23 cellular contexts compared by ENCODE assay signal in genomic region chrX:96027363-96027894, GRCh38.
"Had no signal": no experiment of that assay in that cellular context is flagged by ENCODE, and none has a peak within 500 bp of the region (broad histone marks: within the 10 kb centered on the region; RNA-seq: fewer than 3 reads in every experiment).

No MANE protein-coding gene starts in this region.

- H3K27ac Mint-ChIP-seq: activated CD4-positive, alpha-beta memory T cell treated with anti-CD3 and anti-CD28 coated beads, Interleukin-2, amount 10 ng/mL, durations not matched to agents 7 days and 5 days; activated naive CD8-positive, alpha-beta T cell treated with anti-CD3 and anti-CD28 coated beads, Interleukin-2, amount 10 ng/mL, durations not matched to agents 7 days and 5 days; activated T-cell treated with anti-CD3 and anti-CD28 coated beads, Interleukin-2, amount 50 U/mL, for 24 hours; activated T-helper 2 cell treated with anti-CD3 and anti-CD28 coated beads, Interferon-gamma antibody, Interleukin-2, Interleukin-4, amounts not matched to agents 10 μg/mL and 5 μg/mL and 100 μg/mL, durations not matched to agents 14 hours and 24 hours and 36 hours; mesothelial cell of epicardium; nephron; stimulated activated naive CD8-positive, alpha-beta T cell treated with anti-CD3 and anti-CD28 coated beads, Interleukin-15, Interleukin-2, amounts not matched to agents 100 ng/mL and 50 ng/mL, for 24 hours had no signal

- H3K4me1 Mint-ChIP-seq: activated CD4-positive, alpha-beta memory T cell treated with anti-CD3 and anti-CD28 coated beads, Interleukin-2, amount 10 ng/mL, durations not matched to agents 7 days and 5 days; activated naive CD8-positive, alpha-beta T cell treated with anti-CD3 and anti-CD28 coated beads, Interleukin-2, amount 10 ng/mL, durations not matched to agents 7 days and 5 days; mesothelial cell of epicardium; nephron had no signal

- H3K9me3 ChIP-seq: body of pancreas, upper lobe of right lung had no signal

- DNase-seq: activated CD4-positive, alpha-beta memory T cell treated with anti-CD3 and anti-CD28 coated beads, Interleukin-2, amount 10 ng/mL, durations not matched to agents 7 days and 5 days; activated CD4-positive, alpha-beta T cell treated with anti-CD3 and anti-CD28 coated beads for 48 hours; activated CD4-positive, CD25-positive, alpha-beta regulatory T cell; activated naive CD4-positive, alpha-beta T cell treated with Interleukin-2 at 50 U/mL for 16 hours; activated naive CD8-positive, alpha-beta T cell treated with anti-CD3 and anti-CD28 coated beads, Interleukin-2, amount 10 ng/mL, durations not matched to agents 7 days and 5 days; activated T-cell treated with anti-CD3 and anti-CD28 coated beads, Interleukin-2, amount 50 U/mL, for 24 hours; body of pancreas; central memory CD4-positive, alpha-beta T cell; occipital lobe; posterior cingulate gyrus; retina; T-helper 1 cell; T-helper 9 cell; upper lobe of right lung had no signal

- H3K27me3 ChIP-seq: body of pancreas, hepatocyte, upper lobe of right lung had no signal

- H3K9me3 Mint-ChIP-seq: activated CD4-positive, alpha-beta memory T cell treated with anti-CD3 and anti-CD28 coated beads, Interleukin-2, amount 10 ng/mL, durations not matched to agents 7 days and 5 days; activated naive CD8-positive, alpha-beta T cell treated with anti-CD3 and anti-CD28 coated beads, Interleukin-2, amount 10 ng/mL, durations not matched to agents 7 days and 5 days; activated T-cell treated with anti-CD3 and anti-CD28 coated beads, Interleukin-2, amount 50 U/mL, for 24 hours; activated T-helper 2 cell treated with anti-CD3 and anti-CD28 coated beads, Interferon-gamma antibody, Interleukin-2, Interleukin-4, amounts not matched to agents 10 μg/mL and 5 μg/mL and 100 μg/mL, durations not matched to agents 14 hours and 24 hours and 36 hours; nephron; stimulated activated naive CD8-positive, alpha-beta T cell treated with anti-CD3 and anti-CD28 coated beads, Interleukin-15, Interleukin-2, amounts not matched to agents 100 ng/mL and 50 ng/mL, for 24 hours had no signal

- H3K36me3 ChIP-seq: upper lobe of right lung had no signal

- H3K27ac ChIP-seq: body of pancreas, hepatocyte, skin epidermis, upper lobe of right lung had no signal

- H3K27me3 Mint-ChIP-seq: activated CD4-positive, alpha-beta memory T cell treated with anti-CD3 and anti-CD28 coated beads, Interleukin-2, amount 10 ng/mL, durations not matched to agents 7 days and 5 days; activated naive CD8-positive, alpha-beta T cell treated with anti-CD3 and anti-CD28 coated beads, Interleukin-2, amount 10 ng/mL, durations not matched to agents 7 days and 5 days; stimulated activated naive CD8-positive, alpha-beta T cell treated with anti-CD3 and anti-CD28 coated beads, Interleukin-15, Interleukin-2, amounts not matched to agents 100 ng/mL and 50 ng/mL, for 24 hours had no signal

- ATAC-seq: body of pancreas, upper lobe of right lung had no signal

- H3K4me3 Mint-ChIP-seq: activated CD4-positive, alpha-beta memory T cell treated with anti-CD3 and anti-CD28 coated beads, Interleukin-2, amount 10 ng/mL, durations not matched to agents 7 days and 5 days; activated naive CD8-positive, alpha-beta T cell treated with anti-CD3 and anti-CD28 coated beads, Interleukin-2, amount 10 ng/mL, durations not matched to agents 7 days and 5 days; activated T-cell treated with anti-CD3 and anti-CD28 coated beads, Interleukin-2, amount 50 U/mL, for 24 hours; mesothelial cell of epicardium; nephron; stimulated activated naive CD8-positive, alpha-beta T cell treated with anti-CD3 and anti-CD28 coated beads, Interleukin-15, Interleukin-2, amounts not matched to agents 100 ng/mL and 50 ng/mL, for 24 hours had no signal

- FAIRE-seq: endometrium, islet of Langerhans had no signal

- H3K36me3 Mint-ChIP-seq: activated naive CD8-positive, alpha-beta T cell treated with anti-CD3 and anti-CD28 coated beads, Interleukin-2, amount 10 ng/mL, durations not matched to agents 7 days and 5 days; mesothelial cell of epicardium had no signal

- H3K4me1 ChIP-seq: body of pancreas, upper lobe of right lung had no signal

- H3K4me3 ChIP-seq: body of pancreas, coronary artery, hepatocyte, skin epidermis, upper lobe of right lung had no signal
